In genomic region chr19:35544110-35544802, GRCh38 we compare ENCODE assay signal across 10 cellular contexts. TPM values are rescaled to one million over a fixed set of nuclear protein-coding genes. Genes with fewer than 3 reads are reported as not detected.
A peak's percentile ranks its signal among the peaks of the same experiment; 100 is the strongest.
DNase-seq lines count a peak whose midpoint lies in the region; ATAC-seq, FAIRE-seq and TF ChIP-seq lines count a peak whose summit lies in the region.
"Had no signal": no experiment of that assay in that cellular context is flagged by ENCODE, and none has a peak within 500 bp of the region (broad histone marks: within the 10 kb centered on the region; RNA-seq: fewer than 3 reads in every experiment).

No MANE protein-coding gene starts in this region.

- no peak for TF ChIP-seq CTCF in keratinocyte (optimal IDR thresholded peaks at IDR 0.05 in 1 of 3, IDR thresholded peaks at IDR 0.05 in 1 of 3, conservative IDR thresholded peaks at IDR 0.05 in 1 of 3; ENCODE audit: extremely low read depth in 1 of 3, insufficient read depth in 2 of 3, low read length in 3 of 3)

- peak overlapping the region; percentile 93 for H3K9ac ChIP-seq in keratinocyte (ENCODE audit: control insufficient read depth, extremely low read depth, insufficient read depth, low read length)

- CTCF ChIA-PET in activated CD8-positive, alpha-beta memory T cell treated with anti-CD3 and anti-CD28 coated beads, Interleukin-2, amount 10 ng/mL, durations not matched to agents 7 days and 5 days (lab: Charles Lee): interaction anchor here (0.6 to 1.6 kb wide), 3 partner anchors 34 to 276 kb away, joined by 3 to 8 read pairs (median 3); no protein-coding TSS in a partner anchor

- H3K27me3 ChIP-seq in keratinocyte (ENCODE audit: control insufficient read depth, extremely low read depth, insufficient read depth, low read length): no peaks in the 10 kb centered on the region

- peak overlapping the region; percentile 84 for H3K4me3 Mint-ChIP-seq in activated CD8-positive, alpha-beta memory T cell treated with anti-CD3 and anti-CD28 coated beads, Interleukin-2, amount 10 ng/mL, durations not matched to agents 7 days and 5 days

- no peak overlapping the region for H2AFZ ChIP-seq in keratinocyte (ENCODE audit: control insufficient read depth, low read length)

- peaks cover 15% of the 10 kb centered on the region for H3K4me1 ChIP-seq in keratinocyte (ENCODE audit: control insufficient read depth, extremely low read depth, insufficient read depth, low read length)

- H3K27ac ChIP-seq in keratinocyte (ENCODE audit: control insufficient read depth, insufficient read depth, low read length): peak overlapping the region; percentile 88
- peak overlapping the region; percentile 17 for H3K27ac ChIP-seq in substantia nigra (ENCODE audit: low read depth, low read length, poor library complexity, severe bottlenecking)

- in situ Hi-C loops in G401 (cut with HindIII; ENCODE audit: low sequenced_read_pairs): no loop called here

- no peaks in the 10 kb centered on the region for H3K9me1 ChIP-seq in keratinocyte (ENCODE audit: control insufficient read depth, extremely low read depth, insufficient read depth, low read length)

- no peaks in the 10 kb centered on the region for H4K20me1 ChIP-seq in keratinocyte (ENCODE audit: control insufficient read depth, extremely low read depth, insufficient read depth, low read length)

- peak overlapping the region; percentile 90 for H3K4me2 ChIP-seq in keratinocyte (ENCODE audit: control insufficient read depth, extremely low read depth, insufficient read depth, low read depth, low read length)

- H3K9me3 Mint-ChIP-seq in activated CD8-positive, alpha-beta memory T cell treated with anti-CD3 and anti-CD28 coated beads, Interleukin-2, amount 10 ng/mL, durations not matched to agents 7 days and 5 days (ENCODE audit: low read depth): no peaks in the 10 kb centered on the region
- no peaks in the 10 kb centered on the region for H3K9me3 Mint-ChIP-seq in activated naive CD4-positive, alpha-beta T cell treated with anti-CD3 and anti-CD28 coated beads, Interleukin-2, amount 50 U/mL, for 72 hours

- H3K4me3 ChIP-seq in keratinocyte (ENCODE audit: control insufficient read depth in 2 of 3, extremely low read depth in 1 of 3, insufficient read depth in 2 of 3, low read depth in 1 of 3, low read length in 3 of 3): peak overlapping the region; percentile 87 to 96 (median 90)

- dilution Hi-C loops in keratinocyte (cut with MboI; ENCODE audit: extremely low pct_ligation_motif_present, low sequenced_read_pairs): no loop called here

- no peak for FAIRE-seq in keratinocyte (lab: Jason Lieb, UNC)

- peaks cover 3% of the 10 kb centered on the region for H3K36me3 Mint-ChIP-seq in activated CD8-positive, alpha-beta memory T cell treated with anti-CD3 and anti-CD28 coated beads, Interleukin-2, amount 10 ng/mL, durations not matched to agents 7 days and 5 days
- H3K36me3 Mint-ChIP-seq in activated naive CD4-positive, alpha-beta T cell treated with anti-CD3 and anti-CD28 coated beads, Interleukin-2, amount 50 U/mL, for 72 hours: peaks cover 14 to 17% of the 10 kb centered on the region in 2 donors

- H3K4me1 Mint-ChIP-seq in activated CD8-positive, alpha-beta memory T cell treated with anti-CD3 and anti-CD28 coated beads, Interleukin-2, amount 10 ng/mL, durations not matched to agents 7 days and 5 days: peaks cover 30% of the 10 kb centered on the region

- no peak for DNase-seq in activated CD8-positive, alpha-beta memory T cell treated with anti-CD3 and anti-CD28 coated beads, Interleukin-2, amount 10 ng/mL, durations not matched to agents 7 days and 5 days
- no peak for DNase-seq in activated CD8-positive, alpha-beta memory T cell treated with anti-CD3 and anti-CD28 coated beads, Interleukin-2, amount 50 U/mL, for 4 hours
- no peak for DNase-seq in activated naive CD4-positive, alpha-beta T cell treated with anti-CD3 and anti-CD28 coated beads, Interleukin-2, amount 50 U/mL, for 72 hours (ENCODE audit: low spot score in 2 of 2)
- DNase-seq in keratinocyte (ENCODE audit: low read depth, low spot score): no peak
- DNase-seq in substantia nigra (lab: John Stamatoyannopoulos, UW): no peak
- no peak for DNase-seq in G401 (ENCODE audit: low spot score)
- DNase-seq in CD1c-positive myeloid dendritic cell (ENCODE audit: extremely low spot score): no peak
- no peak for DNase-seq in activated gamma-delta T cell (lab: John Stamatoyannopoulos, UW)
- DNase-seq: COR-L47 had no signal

- no peak for ATAC-seq in activated CD8-positive, alpha-beta memory T cell treated with anti-CD3 and anti-CD28 coated beads, Interleukin-2, amount 10 ng/mL, durations not matched to agents 7 days and 5 days
- ATAC-seq in activated naive CD4-positive, alpha-beta T cell treated with anti-CD3 and anti-CD28 coated beads, Interleukin-2, amount 50 U/mL, for 72 hours: no peak

- no peaks in the 10 kb centered on the region for H3K9me3 ChIP-seq in keratinocyte (ENCODE audit: control insufficient read depth, low read depth, low read length)

- H3K79me2 ChIP-seq in keratinocyte (ENCODE audit: control insufficient read depth, insufficient read depth, low read length): peaks cover 32% of the 10 kb centered on the region

- no peaks in the 10 kb centered on the region for H3K27me3 Mint-ChIP-seq in activated CD8-positive, alpha-beta memory T cell treated with anti-CD3 and anti-CD28 coated beads, Interleukin-2, amount 10 ng/mL, durations not matched to agents 7 days and 5 days

- H3K36me3 ChIP-seq in keratinocyte (ENCODE audit: control insufficient read depth in 2 of 2, extremely low read depth in 1 of 2, insufficient read depth in 2 of 2, low read length in 2 of 2): peaks cover 9 to 15% of the 10 kb centered on the region in 2 experiments

- peak overlapping the region; percentile 78 for H3K27ac Mint-ChIP-seq in activated CD8-positive, alpha-beta memory T cell treated with anti-CD3 and anti-CD28 coated beads, Interleukin-2, amount 10 ng/mL, durations not matched to agents 7 days and 5 days
- H3K27ac Mint-ChIP-seq in activated naive CD4-positive, alpha-beta T cell treated with anti-CD3 and anti-CD28 coated beads, Interleukin-2, amount 50 U/mL, for 72 hours: peak overlapping the region; percentile 59 to 98

RNA-seq across cellular contexts. Expression of gene TMEM147, which starts 1.2 kb away (rescaled TPM):
- 10 to 100 TPM; 43.6 to 65.3 TPM for total RNA-seq in activated CD8-positive, alpha-beta memory T cell treated with anti-CD3 and anti-CD28 coated beads, Interleukin-2, amount 10 ng/mL, durations not matched to agents 7 days and 5 days
- total RNA-seq in activated naive CD4-positive, alpha-beta T cell treated with anti-CD3 and anti-CD28 coated beads, Interleukin-2, amount 50 U/mL, for 72 hours: 10 to 100 TPM; 44.1 to 69.1 TPM
- 130 to 206 TPM (median 134 TPM) in 3 replicates for polyA plus RNA-seq in keratinocyte
- 29.1 TPM for polyA plus RNA-seq in keratinocyte (2011; ENCODE audit: low read depth)
- polyA plus RNA-seq in keratinocyte (2011; cell fraction: cytosol; rRNA removed): 158 and 185 TPM in 2 replicates
- 76.1 and 81.3 TPM in 2 replicates for polyA plus RNA-seq in keratinocyte (2011; cell fraction: nucleus; rRNA removed)
- 126 and 279 TPM in 2 replicates for polyA plus RNA-seq in keratinocyte (2012; ENCODE audit: low replicate concordance)
- polyA minus RNA-seq in keratinocyte: 154 to 284 TPM (median 205 TPM) in 3 replicates
- polyA minus RNA-seq in keratinocyte (2011; cell fraction: cytosol; rRNA and poly(A)+ RNA removed): 150 TPM
- polyA minus RNA-seq in keratinocyte (2011; cell fraction: nucleus; rRNA and poly(A)+ RNA removed): 28.0 and 30.1 TPM in 2 replicates
- 208 and 254 TPM in 2 replicates for total RNA-seq in G401 (2014; rRNA removed; shearing (Covaris generic))

RNA-seq across cellular contexts. Expression of gene GAPDHS, which starts 11.0 kb away (rescaled TPM):
- not detected for total RNA-seq in activated CD8-positive, alpha-beta memory T cell treated with anti-CD3 and anti-CD28 coated beads, Interleukin-2, amount 10 ng/mL, durations not matched to agents 7 days and 5 days
- not detected for total RNA-seq in activated naive CD4-positive, alpha-beta T cell treated with anti-CD3 and anti-CD28 coated beads, Interleukin-2, amount 50 U/mL, for 72 hours
- polyA plus RNA-seq in keratinocyte: 0.08 TPM in 1 of 3 replicates, not detected in the others
- not detected for polyA plus RNA-seq in keratinocyte (2011; ENCODE audit: low read depth)
- not detected in 2 replicates for polyA plus RNA-seq in keratinocyte (2011; cell fraction: cytosol; rRNA removed)
- polyA plus RNA-seq in keratinocyte (2011; cell fraction: nucleus; rRNA removed): not detected in 2 replicates
- polyA plus RNA-seq in keratinocyte (2012; ENCODE audit: low replicate concordance): not detected in 2 replicates
- polyA minus RNA-seq in keratinocyte: not detected in 3 replicates
- polyA minus RNA-seq in keratinocyte (2011; cell fraction: cytosol; rRNA and poly(A)+ RNA removed): not detected
- not detected in 2 replicates for polyA minus RNA-seq in keratinocyte (2011; cell fraction: nucleus; rRNA and poly(A)+ RNA removed)
- total RNA-seq in G401 (2014; rRNA removed; shearing (Covaris generic)): 3.2 TPM in 1 of 2 replicates, not detected in the other

RNA-seq across cellular contexts. Expression of gene SBSN, which starts 16.1 kb away (rescaled TPM):
- not detected for total RNA-seq in activated CD8-positive, alpha-beta memory T cell treated with anti-CD3 and anti-CD28 coated beads, Interleukin-2, amount 10 ng/mL, durations not matched to agents 7 days and 5 days
- not detected for total RNA-seq in activated naive CD4-positive, alpha-beta T cell treated with anti-CD3 and anti-CD28 coated beads, Interleukin-2, amount 50 U/mL, for 72 hours
- polyA plus RNA-seq in keratinocyte: 28.8 to 59.0 TPM (median 49.0 TPM) in 3 replicates
- 2,690 TPM for polyA plus RNA-seq in keratinocyte (2011; ENCODE audit: low read depth)
- polyA plus RNA-seq in keratinocyte (2011; cell fraction: cytosol; rRNA removed): 38.2 and 40.0 TPM in 2 replicates
- 121 and 194 TPM in 2 replicates for polyA plus RNA-seq in keratinocyte (2011; cell fraction: nucleus; rRNA removed)
- polyA plus RNA-seq in keratinocyte (2012; ENCODE audit: low replicate concordance): 56.0 and 2,730 TPM in 2 replicates
- polyA minus RNA-seq in keratinocyte: 21.3 to 25.4 TPM (median 23.0 TPM) in 3 replicates
- 11.1 TPM for polyA minus RNA-seq in keratinocyte (2011; cell fraction: cytosol; rRNA and poly(A)+ RNA removed)
- polyA minus RNA-seq in keratinocyte (2011; cell fraction: nucleus; rRNA and poly(A)+ RNA removed): 48.9 and 68.8 TPM in 2 replicates
- not detected in 2 replicates for total RNA-seq in G401 (2014; rRNA removed; shearing (Covaris generic))
- total RNA-seq: SK-MEL-5 had no signal

RNA-seq across cellular contexts. Expression of gene ATP4A, which starts 19.2 kb away (rescaled TPM):
- not detected for total RNA-seq in activated CD8-positive, alpha-beta memory T cell treated with anti-CD3 and anti-CD28 coated beads, Interleukin-2, amount 10 ng/mL, durations not matched to agents 7 days and 5 days
- total RNA-seq in activated naive CD4-positive, alpha-beta T cell treated with anti-CD3 and anti-CD28 coated beads, Interleukin-2, amount 50 U/mL, for 72 hours: not detected
- polyA plus RNA-seq in keratinocyte: not detected in 3 replicates
- not detected for polyA plus RNA-seq in keratinocyte (2011; ENCODE audit: low read depth)
- polyA plus RNA-seq in keratinocyte (2011; cell fraction: cytosol; rRNA removed): not detected in 2 replicates
- not detected in 2 replicates for polyA plus RNA-seq in keratinocyte (2011; cell fraction: nucleus; rRNA removed)
- polyA plus RNA-seq in keratinocyte (2012; ENCODE audit: low replicate concordance): not detected in 2 replicates
- polyA minus RNA-seq in keratinocyte: not detected in 3 replicates
- polyA minus RNA-seq in keratinocyte (2011; cell fraction: cytosol; rRNA and poly(A)+ RNA removed): not detected
- polyA minus RNA-seq in keratinocyte (2011; cell fraction: nucleus; rRNA and poly(A)+ RNA removed): not detected in 2 replicates
- not detected in 2 replicates for total RNA-seq in G401 (2014; rRNA removed; shearing (Covaris generic))
- total RNA-seq: SK-MEL-5 had no signal

RNA-seq across cellular contexts. Expression of gene DMKN, which starts 30.8 kb away (rescaled TPM):
- total RNA-seq in activated CD8-positive, alpha-beta memory T cell treated with anti-CD3 and anti-CD28 coated beads, Interleukin-2, amount 10 ng/mL, durations not matched to agents 7 days and 5 days: not detected
- total RNA-seq in activated naive CD4-positive, alpha-beta T cell treated with anti-CD3 and anti-CD28 coated beads, Interleukin-2, amount 50 U/mL, for 72 hours: 1 to 10 TPM in 1 of 2 donors, under 1 TPM in 1; 0.46 to 3.6 TPM
- 235 to 251 TPM (median 238 TPM) in 3 replicates for polyA plus RNA-seq in keratinocyte
- polyA plus RNA-seq in keratinocyte (2011; ENCODE audit: low read depth): 1,638 TPM
- polyA plus RNA-seq in keratinocyte (2011; cell fraction: cytosol; rRNA removed): 150 and 195 TPM in 2 replicates
- polyA plus RNA-seq in keratinocyte (2011; cell fraction: nucleus; rRNA removed): 232 and 259 TPM in 2 replicates
- 293 and 2,827 TPM in 2 replicates for polyA plus RNA-seq in keratinocyte (2012; ENCODE audit: low replicate concordance)
- polyA minus RNA-seq in keratinocyte: 67.9 to 107 TPM (median 79.9 TPM) in 3 replicates
- 101 TPM for polyA minus RNA-seq in keratinocyte (2011; cell fraction: cytosol; rRNA and poly(A)+ RNA removed)
- polyA minus RNA-seq in keratinocyte (2011; cell fraction: nucleus; rRNA and poly(A)+ RNA removed): 65.2 and 81.5 TPM in 2 replicates
- 85.4 and 136 TPM in 2 replicates for total RNA-seq in G401 (2014; rRNA removed; shearing (Covaris generic))
